Comparison of ENCODE assay signal across 11 cellular contexts in genomic region chr12:92432724-92433281, GRCh38.
DNase-seq lines count a peak whose midpoint lies in the region; ATAC-seq lines count a peak whose summit lies in the region.
"Had no signal": no experiment of that assay in that cellular context is flagged by ENCODE, and none has a peak within 500 bp of the region (broad histone marks: within the 10 kb centered on the region; RNA-seq: fewer than 3 reads in every experiment).

No MANE protein-coding gene starts in this region.

- WGBS in aorta, 2 donors: 66 to 76% methylated on average over 4 of the region's 4 CpGs

- H3K9me3 Mint-ChIP-seq in activated naive CD4-positive, alpha-beta T cell treated with anti-CD3 and anti-CD28 coated beads, Interleukin-2, amount 50 U/mL, for 24 hours: peaks cover 4% of the 10 kb centered on the region
- H3K9me3 Mint-ChIP-seq: endodermal cell had no signal

- no peaks in the 10 kb centered on the region for H3K27me3 Mint-ChIP-seq in activated naive CD4-positive, alpha-beta T cell treated with anti-CD3 and anti-CD28 coated beads, Interleukin-2, amount 50 U/mL, for 24 hours

- no peaks in the 10 kb centered on the region for H3K4me1 ChIP-seq in aorta (ENCODE audit: control insufficient read depth in 1 of 2, insufficient read depth in 2 of 2, low read length in 2 of 2)

- DNase-seq in activated naive CD4-positive, alpha-beta T cell treated with anti-CD3 and anti-CD28 coated beads, Interleukin-2, amount 50 U/mL, for 16 hours: no peak
- no peak for DNase-seq in pons (ENCODE audit: low spot score)
- DNase-seq in aorta: no peak
- no peak for DNase-seq in anterior cingulate cortex (lab: John Stamatoyannopoulos, UW)
- no peak for DNase-seq in DMS 273 (lab: John Stamatoyannopoulos, UW; ENCODE audit: unreplicated experiment)
- DNase-seq: amniotic stem cell, endodermal cell, NCI-H526 had no signal

- H3K4me1 Mint-ChIP-seq in activated naive CD4-positive, alpha-beta T cell treated with anti-CD3 and anti-CD28 coated beads, Interleukin-2, amount 50 U/mL, for 24 hours: peaks cover 46% of the 10 kb centered on the region
- H3K4me1 Mint-ChIP-seq: endodermal cell had no signal

- intact Hi-C loops in aorta (cut with DNase I): no loop called here

- H3K4me3 Mint-ChIP-seq in activated naive CD4-positive, alpha-beta T cell treated with anti-CD3 and anti-CD28 coated beads, Interleukin-2, amount 50 U/mL, for 24 hours: peak overlapping the region; percentile 0
- H3K4me3 Mint-ChIP-seq: endodermal cell had no signal

- H3K36me3 Mint-ChIP-seq in activated naive CD4-positive, alpha-beta T cell treated with anti-CD3 and anti-CD28 coated beads, Interleukin-2, amount 50 U/mL, for 24 hours: peaks cover 2% of the 10 kb centered on the region

- H3K27ac ChIP-seq in aorta (ENCODE audit: low read depth in 1 of 2, low read length in 2 of 2): no peak overlapping the region

- H3K4me3 ChIP-seq in aorta (ENCODE audit: low read length in 2 of 2): no peak overlapping the region

- peak overlapping the region; percentile 95 for H3K27ac Mint-ChIP-seq in activated naive CD4-positive, alpha-beta T cell treated with anti-CD3 and anti-CD28 coated beads, Interleukin-2, amount 50 U/mL, for 24 hours
- H3K27ac Mint-ChIP-seq: endodermal cell had no signal

- no peaks in the 10 kb centered on the region for H3K36me3 ChIP-seq in aorta (ENCODE audit: control insufficient read depth in 1 of 2, insufficient read depth in 2 of 2, low read length in 1 of 2)

- H3K27me3 ChIP-seq in aorta (ENCODE audit: control insufficient read depth in 1 of 2, insufficient read depth in 2 of 2, low read length in 1 of 2): peaks cover 0 to 2% of the 10 kb centered on the region in 2 donors

- ATAC-seq in HG02571 (IDR thresholded peaks at IDR 0.05; ENCODE audit: unreplicated experiment) (peak; percentile 76), HG03469 (IDR thresholded peaks at IDR 0.05; ENCODE audit: unreplicated experiment) (peak; percentile 50), aorta (ENCODE audit: low FRiP score) (no peak)

- no peaks in the 10 kb centered on the region for H3K9me3 ChIP-seq in aorta (ENCODE audit: control insufficient read depth, low read length)
